16 cellular contexts compared by ENCODE assay signal in the genomic region with DNA sequence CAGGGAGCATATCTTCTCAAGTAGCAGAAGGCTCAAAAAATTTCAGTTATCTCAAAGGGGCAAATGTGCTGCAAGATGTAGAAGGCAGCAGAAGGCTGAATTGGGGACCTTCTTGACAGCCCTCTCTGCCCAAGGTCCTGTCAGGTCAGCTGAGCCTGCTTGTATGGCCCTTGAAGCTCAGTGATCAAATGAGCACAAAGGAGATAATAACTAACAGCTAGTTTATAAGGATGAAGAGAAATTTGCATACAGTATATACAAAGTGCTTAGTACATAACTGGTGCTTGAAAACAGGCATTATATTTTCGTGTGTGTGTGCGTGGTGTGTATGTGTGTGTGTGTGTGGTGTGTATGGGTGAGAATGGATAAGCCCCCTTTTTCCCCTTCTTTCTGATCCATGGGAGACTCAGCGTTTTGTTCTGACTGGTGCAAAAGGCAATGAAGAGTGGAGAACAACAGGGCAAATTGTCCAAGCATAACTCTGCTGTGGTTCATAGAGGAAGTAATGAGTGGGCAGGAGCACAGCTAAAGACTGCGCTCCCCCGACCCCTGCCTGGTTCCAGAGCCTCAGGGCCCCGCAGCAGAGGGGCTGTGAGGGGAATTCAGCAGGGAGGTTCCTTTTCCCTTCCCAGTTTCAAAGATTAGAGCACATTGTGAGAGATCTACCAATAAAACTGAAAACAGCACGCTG.
A peak's percentile ranks its signal among the peaks of the same experiment; 100 is the strongest.
DNase-seq lines count a peak whose midpoint lies in the region; ATAC-seq and TF ChIP-seq lines count a peak whose summit lies in the region.
"Had no signal": no experiment of that assay in that cellular context is flagged by ENCODE, and none has a peak within 500 bp of the region (broad histone marks: within the 10 kb centered on the region; RNA-seq: fewer than 3 reads in every experiment).

No MANE protein-coding gene starts in this region.

- H3K36me3 Mint-ChIP-seq in stimulated activated memory B cell treated with anti-CD40 and anti-IgM and Interleukin-4, amounts not matched to agents 10 μg/mL and 1 μg/mL and 100 μg/mL, for 72 hours: no peaks in the 10 kb centered on the region
- H3K36me3 Mint-ChIP-seq: IgD-negative memory B cell had no signal

- intact Hi-C loops in lower leg skin (cut with DNase I; ENCODE audit: low total_unique reads): no loop called here

- peaks cover 30% of the 10 kb centered on the region for H3K4me1 Mint-ChIP-seq in stimulated activated memory B cell treated with anti-CD40 and anti-IgM and Interleukin-4, amounts not matched to agents 10 μg/mL and 1 μg/mL and 100 μg/mL, for 72 hours
- H3K4me1 Mint-ChIP-seq: central memory CD8-positive, alpha-beta T cell had no signal

- no peak overlapping the region for H3K4me3 Mint-ChIP-seq in stimulated activated memory B cell treated with anti-CD40 and anti-IgM and Interleukin-4, amounts not matched to agents 10 μg/mL and 1 μg/mL and 100 μg/mL, for 72 hours
- H3K4me3 Mint-ChIP-seq: central memory CD8-positive, alpha-beta T cell; IgD-negative memory B cell had no signal

- ATAC-seq in GM19351 (IDR thresholded peaks at IDR 0.05; ENCODE audit: unreplicated experiment): peak; percentile 70
- ATAC-seq in HG02642 (IDR thresholded peaks at IDR 0.05; ENCODE audit: poor library complexity, unreplicated experiment): peak; percentile 76
- ATAC-seq in HG03378 (IDR thresholded peaks at IDR 0.05; ENCODE audit: unreplicated experiment): peak; percentile 75
- peak; percentile 75 for ATAC-seq in stimulated activated memory B cell treated with anti-CD40 and anti-IgM and Interleukin-4, amounts not matched to agents 10 μg/mL and 1 μg/mL and 100 μg/mL, for 72 hours

- no peak overlapping the region for H3K4me3 ChIP-seq in lower leg skin (ENCODE audit: low read depth, poor library complexity, severe bottlenecking)
- H3K4me3 ChIP-seq: prostate gland had no signal

- no peak for TF ChIP-seq CTCF in lower leg skin (IDR thresholded peaks at IDR 0.05)

- no peak overlapping the region for H3K27ac Mint-ChIP-seq in stimulated activated memory B cell treated with anti-CD40 and anti-IgM and Interleukin-4, amounts not matched to agents 10 μg/mL and 1 μg/mL and 100 μg/mL, for 72 hours

- no peak for TF ChIP-seq POLR2A in lower leg skin (IDR thresholded peaks at IDR 0.05)

- DNase-seq in SHP77 (lab: John Stamatoyannopoulos, UW) (no peak), NCI-H2196 (lab: John Stamatoyannopoulos, UW; ENCODE audit: unreplicated experiment) (no peak), lower leg skin (ENCODE audit: low spot score in 2 of 2) (no peak)
- DNase-seq: activated effector memory CD4-positive, alpha-beta T cell treated with anti-CD3 and anti-CD28 coated beads, Interleukin-2, amount 50 U/mL, for 16 hours; Caco-2; erythroblast; mesendoderm; NCI-H187; stimulated activated CD4-positive, alpha-beta T cell treated with anti-CD3 and anti-CD28 coated beads, Interleukin-4, amount 100 ng/mL, for 24 hours had no signal

- WGBS in lower leg skin, 2 donors: 66 to 76% methylated on average over 7 of the region's 7 CpGs

- no peaks in the 10 kb centered on the region for H3K27me3 Mint-ChIP-seq in stimulated activated memory B cell treated with anti-CD40 and anti-IgM and Interleukin-4, amounts not matched to agents 10 μg/mL and 1 μg/mL and 100 μg/mL, for 72 hours

- H3K9me3 Mint-ChIP-seq in stimulated activated memory B cell treated with anti-CD40 and anti-IgM and Interleukin-4, amounts not matched to agents 10 μg/mL and 1 μg/mL and 100 μg/mL, for 72 hours: peaks cover 7% of the 10 kb centered on the region
